ENCODE assay signal across 10 cellular contexts in the genomic region with DNA sequence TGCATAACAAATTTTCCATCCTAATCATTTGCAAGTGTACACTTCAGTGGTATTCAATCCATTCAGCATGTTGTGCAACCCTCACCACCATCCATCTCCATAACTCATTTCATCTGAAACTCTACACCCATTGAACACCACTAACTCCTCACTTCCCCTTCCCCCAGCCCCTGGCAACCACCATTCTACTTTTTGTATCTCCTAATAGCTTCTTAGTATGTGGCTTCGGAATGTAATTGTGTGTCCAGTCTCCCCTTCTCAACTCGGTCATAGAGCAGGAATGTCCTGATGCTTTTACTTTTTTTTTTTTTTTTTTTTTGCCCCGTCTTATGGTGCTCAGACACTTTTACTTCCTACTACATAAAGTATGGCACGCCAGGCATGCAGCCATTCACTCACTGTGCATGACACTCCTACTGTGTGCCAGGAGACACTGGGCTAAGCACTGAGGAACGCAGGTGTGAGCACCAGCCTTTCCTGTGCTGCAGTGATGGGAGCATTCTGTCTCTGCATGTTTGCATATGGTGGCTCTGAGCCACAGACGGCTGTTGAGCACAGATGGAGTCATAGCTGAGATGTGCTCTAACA. TPM values are rescaled to one million over a fixed set of nuclear protein-coding genes. Genes with fewer than 3 reads are reported as not detected.
A peak's percentile ranks its signal among the peaks of the same experiment; 100 is the strongest.
DNase-seq lines count a peak whose midpoint lies in the region; ATAC-seq and TF ChIP-seq lines count a peak whose summit lies in the region.
"Had no signal": no experiment of that assay in that cellular context is flagged by ENCODE, and none has a peak within 500 bp of the region (broad histone marks: within the 10 kb centered on the region; RNA-seq: fewer than 3 reads in every experiment).

No MANE protein-coding gene starts in this region.

- DNase-seq in GF-D8 (lab: John Stamatoyannopoulos, UW): peak; percentile 17
- peak; percentile 72 for DNase-seq in MG63
- DNase-seq in amniotic stem cell (lab: John Stamatoyannopoulos, UW): peak; percentile 31
- no peak for DNase-seq in nephron progenitor cell
- no peak for DNase-seq in posterior vena cava (ENCODE audit: low spot score)
- no peak for DNase-seq in activated CD8-positive, alpha-beta memory T cell treated with anti-CD3 and anti-CD28 coated beads for 24 hours
- DNase-seq in hippocampal formation (lab: John Stamatoyannopoulos, UW): no peak
- DNase-seq: T-helper 1 cell had no signal

- H3K36me3 Mint-ChIP-seq in nephron progenitor cell (ENCODE audit: low read depth): no peaks in the 10 kb centered on the region

- H3K4me3 Mint-ChIP-seq in nephron progenitor cell: no peak overlapping the region

- H3K27me3 Mint-ChIP-seq in nephron progenitor cell (ENCODE audit: low read depth, poor library complexity): peaks cover 3% of the 10 kb centered on the region

- no peaks in the 10 kb centered on the region for H3K9me3 ChIP-seq in MG63

- no peaks in the 10 kb centered on the region for H3K9me3 Mint-ChIP-seq in nephron progenitor cell

- peaks cover 50% of the 10 kb centered on the region for H3K4me1 Mint-ChIP-seq in nephron progenitor cell

- intact Hi-C loops in posterior vena cava (cut with DNase I): no loop called here

- no peaks in the 10 kb centered on the region for H3K27me3 ChIP-seq in MG63

- H3K4me3 ChIP-seq in MG63: no peak overlapping the region

- no peaks in the 10 kb centered on the region for H3K36me3 ChIP-seq in MG63

- TF ChIP-seq CTCF in nephron progenitor cell (IDR thresholded peaks at IDR 0.05): no peak

- peak overlapping the region; percentile 14 for H3K27ac Mint-ChIP-seq in nephron progenitor cell

- no peak for ATAC-seq in GM21717 (IDR thresholded peaks at IDR 0.05; ENCODE audit: unreplicated experiment)

RNA-seq across cellular contexts. Expression of gene HCK, which starts 15.3 kb away (rescaled TPM):
- total RNA-seq in MG63 (2014; rRNA removed; shearing (Covaris generic); ENCODE audit: low replicate concordance): not detected in 2 replicates
- 10 to 100 TPM; 12.7 to 26.9 TPM for total RNA-seq in posterior vena cava
- total RNA-seq: dermis microvascular lymphatic vessel endothelial cell had no signal

RNA-seq across cellular contexts. Expression of gene TM9SF4, which starts 42.2 kb away (rescaled TPM):
- total RNA-seq in MG63 (2014; rRNA removed; shearing (Covaris generic); ENCODE audit: low replicate concordance): 4.3 and 7.4 TPM in 2 replicates
- 10 to 100 TPM; 29.4 to 30.0 TPM for total RNA-seq in posterior vena cava

RNA-seq across cellular contexts. Expression of gene CCM2L, which starts 57.1 kb away (rescaled TPM):
- total RNA-seq in MG63 (2014; rRNA removed; shearing (Covaris generic); ENCODE audit: low replicate concordance): not detected in 2 replicates
- 1 to 10 TPM; 6.8 to 9.7 TPM for total RNA-seq in posterior vena cava

Comparison
In these comparisons a context has a peak if more than half of its experiments do, and no peak if none do; other contexts are left out.
1. DNase-seq: peak in GF-D8 (single experiment), MG63 (single experiment) and amniotic stem cell (single experiment); none in nephron progenitor cell (single experiment), posterior vena cava (single experiment), activated CD8-positive, alpha-beta memory T cell treated with anti-CD3 and anti-CD28 coated beads for 24 hours (single experiment) and hippocampal formation (0 of 2).
2. RNA of gene HCK, which starts 15.3 kb away (total RNA-seq): 12.7 to 26.9 TPM in posterior vena cava; not detected in MG63; every median in the first group is over 10 times any median in the second.